In the genomic region with DNA sequence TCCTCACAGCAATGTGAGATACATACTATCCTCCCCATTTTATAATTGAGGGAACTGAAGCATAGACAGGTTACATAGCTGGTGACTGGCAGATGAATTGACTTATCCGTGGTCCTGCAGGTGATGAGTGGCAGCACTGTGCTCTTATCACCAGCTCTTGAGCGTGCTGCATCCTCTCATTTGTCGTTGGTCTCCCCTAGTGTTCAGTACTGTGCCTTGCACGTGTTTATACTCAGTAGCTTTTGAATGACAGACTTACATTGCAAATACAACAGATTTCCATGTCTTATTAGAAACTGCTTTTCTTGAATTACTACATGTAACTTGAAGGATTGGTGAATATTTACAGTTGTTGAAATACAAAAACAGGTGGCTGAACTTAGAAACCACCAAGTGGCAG, we compare ENCODE assay signal across 1 cellular context.
A peak's percentile ranks its signal among the peaks of the same experiment; 100 is the strongest.
TF ChIP-seq lines count a peak whose summit lies in the region.

No MANE protein-coding gene starts in this region.

TF ChIP-seq in HEK293, 187 proteins besides CTCF, POLR2A, EP300 and RAD21 (continued from another document):
- TF ChIP-seq, protein P1, sequence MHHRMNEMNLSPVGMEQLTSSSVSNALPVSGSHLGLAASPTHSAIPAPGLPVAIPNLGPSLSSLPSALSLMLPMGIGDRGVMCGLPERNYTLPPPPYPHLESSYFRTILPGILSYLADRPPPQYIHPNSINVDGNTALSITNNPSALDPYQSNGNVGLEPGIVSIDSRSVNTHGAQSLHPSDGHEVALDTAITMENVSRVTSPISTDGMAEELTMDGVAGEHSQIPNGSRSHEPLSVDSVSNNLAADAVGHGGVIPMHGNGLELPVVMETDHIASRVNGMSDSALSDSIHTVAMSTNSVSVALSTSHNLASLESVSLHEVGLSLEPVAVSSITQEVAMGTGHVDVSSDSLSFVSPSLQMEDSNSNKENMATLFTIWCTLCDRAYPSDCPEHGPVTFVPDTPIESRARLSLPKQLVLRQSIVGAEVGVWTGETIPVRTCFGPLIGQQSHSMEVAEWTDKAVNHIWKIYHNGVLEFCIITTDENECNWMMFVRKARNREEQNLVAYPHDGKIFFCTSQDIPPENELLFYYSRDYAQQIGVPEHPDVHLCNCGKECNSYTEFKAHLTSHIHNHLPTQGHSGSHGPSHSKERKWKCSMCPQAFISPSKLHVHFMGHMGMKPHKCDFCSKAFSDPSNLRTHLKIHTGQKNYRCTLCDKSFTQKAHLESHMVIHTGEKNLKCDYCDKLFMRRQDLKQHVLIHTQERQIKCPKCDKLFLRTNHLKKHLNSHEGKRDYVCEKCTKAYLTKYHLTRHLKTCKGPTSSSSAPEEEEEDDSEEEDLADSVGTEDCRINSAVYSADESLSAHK (tag by site-specific recombination; IDR thresholded peaks at IDR 0.05): peak; percentile 59
